In genomic region chr16:54237-54581, GRCh38 we compare ENCODE assay signal across 8 cellular contexts.
DNase-seq lines count a peak whose midpoint lies in the region; ATAC-seq and TF ChIP-seq lines count a peak whose summit lies in the region.

No MANE protein-coding gene starts in this region.

- peak overlapping the region; percentile 80 for H3K27ac ChIP-seq in SU-DHL-6 (ENCODE audit: low read depth, low read length)

- no peaks in the 10 kb centered on the region for H3K9me3 ChIP-seq in SU-DHL-6 (ENCODE audit: insufficient read depth, low read length)

- no peak for ATAC-seq in HG03280 (IDR thresholded peaks at IDR 0.05; ENCODE audit: unreplicated experiment)
- ATAC-seq in HG02678 (IDR thresholded peaks at IDR 0.05; ENCODE audit: unreplicated experiment), result no peak

- H4K20me1 ChIP-seq in SU-DHL-6 (ENCODE audit: low read depth, low read length), result peaks cover 8% of the 10 kb centered on the region; the same call in 1 of the 2 replicates

- peak overlapping the region; percentile 80 for H3K4me3 ChIP-seq in GM12875 (ENCODE audit: low read depth, low read length)
- peak overlapping the region; percentile 92 for H3K4me3 ChIP-seq in SU-DHL-6 (ENCODE audit: insufficient read depth, low read length, poor library complexity, severe bottlenecking)
- H3K4me3 ChIP-seq in foreskin fibroblast (ENCODE audit: low read depth in 1 of 2, low read length in 2 of 2), result peak overlapping the region; percentile 80 to 86
- H3K4me3 ChIP-seq in skeletal muscle cell (ENCODE audit: low read depth, low read length), result peak overlapping the region; percentile 87

- peak overlapping the region; percentile 96 for H3K4me2 ChIP-seq in SU-DHL-6 (ENCODE audit: low read depth, low read length, poor library complexity, severe bottlenecking)

- peak overlapping the region; percentile 97 for H3K9ac ChIP-seq in SU-DHL-6 (ENCODE audit: low read length)

- H2AFZ ChIP-seq in SU-DHL-6 (ENCODE audit: low read depth, low read length, severe bottlenecking), result peak overlapping the region; percentile 87

- peaks cover 7% of the 10 kb centered on the region; the same call in 1 of the 2 replicates for H3K36me3 ChIP-seq in SU-DHL-6 (ENCODE audit: low read length)

- H3K79me2 ChIP-seq in SU-DHL-6 (ENCODE audit: insufficient read depth, low read length), result peaks cover 50% of the 10 kb centered on the region

- DNase-seq in foreskin fibroblast, result no peak
- DNase-seq in skeletal muscle cell (ENCODE audit: low read depth), result no peak
- no peak for DNase-seq in GM20000 (ENCODE audit: low spot score)
- DNase-seq in dedifferentiated amniotic fluid mesenchymal stem cell (ENCODE audit: extremely low spot score), result no peak

- TF ChIP-seq CTCF in GM12875 (IDR thresholded peaks at IDR 0.05; ENCODE audit: borderline replicate concordance, insufficient read depth, low read depth, low read length), result no peak
- no peak for TF ChIP-seq CTCF in SU-DHL-6 (IDR thresholded peaks at IDR 0.05; ENCODE audit: insufficient read depth, low read length, poor library complexity, severe bottlenecking)
- no peak for TF ChIP-seq CTCF in foreskin fibroblast (IDR thresholded peaks at IDR 0.05; ENCODE audit: low read depth, low read length)
- TF ChIP-seq CTCF in GM20000 (IDR thresholded peaks at IDR 0.05; ENCODE audit: extremely low read depth, missing control alignments), result no peak

- H3K27me3 ChIP-seq in SU-DHL-6 (ENCODE audit: low read length), result no peaks in the 10 kb centered on the region

- H3K9me2 ChIP-seq in SU-DHL-6 (replicated peaks; ENCODE audit: insufficient read depth, low read length), result no peaks in the 10 kb centered on the region

- H3F3A ChIP-seq in SU-DHL-6 (ENCODE audit: insufficient read depth), result 0 out of 2 replicates have a peak, but pooled peaks cover 3% of the 10 kb centered on the region
